Comparison of ENCODE assay signal across 13 cellular contexts in genomic region chr16:27463741-27464662, GRCh38.
DNase-seq lines count a peak whose midpoint lies in the region; ATAC-seq lines count a peak whose summit lies in the region.
"Had no signal": no experiment of that assay in that cellular context is flagged by ENCODE, and none has a peak within 500 bp of the region (broad histone marks: within the 10 kb centered on the region; RNA-seq: fewer than 3 reads in every experiment).

No MANE protein-coding gene starts in this region.

- DNase-seq in T-helper 1 cell (peak in 3 of 5 donors; percentile 27 to 43 (median 32)), KG1 (lab: John Stamatoyannopoulos, UW) (no peak), GOT3 (lab: John Stamatoyannopoulos, UW) (no peak), cerebellar cortex (ENCODE audit: low spot score) (no peak)
- DNase-seq in activated CD8-positive, alpha-beta memory T cell treated with anti-CD3 and anti-CD28 coated beads, Interleukin-2, amount 50 U/mL, for 48 hours = peak; percentile 77
- peak; percentile 41 for DNase-seq in effector CD8-positive, alpha-beta T cell (lab: John Stamatoyannopoulos, UW)
- DNase-seq in stimulated activated CD8-positive, alpha-beta memory T cell treated with anti-CD3 and anti-CD28 coated beads, Interleukin-2, amount 100 ng/mL, for 48 hours (ENCODE audit: low read depth in 2 of 2) = peak; percentile 41 to 45
- DNase-seq: GDM1, midbrain, NCI-H1092, NCI-H526 treated with DMSO at 0.1 percent for 48 hours, Right ventricle myocardium superior had no signal

- ATAC-seq in HG03097 (IDR thresholded peaks at IDR 0.05; ENCODE audit: low FRiP score, unreplicated experiment) = no peak

Comparison
In these comparisons a context has a peak if more than half of its experiments do, and no peak if none do; other contexts are left out.
1. DNase-seq: peak in T-helper 1 cell (3 of 5), activated CD8-positive, alpha-beta memory T cell treated with anti-CD3 and anti-CD28 coated beads, Interleukin-2, amount 50 U/mL, for 48 hours (single experiment), effector CD8-positive, alpha-beta T cell (single experiment) and stimulated activated CD8-positive, alpha-beta memory T cell treated with anti-CD3 and anti-CD28 coated beads, Interleukin-2, amount 100 ng/mL, for 48 hours (2 of 2); none in KG1 (single experiment), GOT3 (single experiment) and cerebellar cortex (single experiment).